23 cellular contexts compared by ENCODE assay signal in genomic region chr5:84647581-84647980, GRCh38.
"Had no signal": no experiment of that assay in that cellular context is flagged by ENCODE, and none has a peak within 500 bp of the region (broad histone marks: within the 10 kb centered on the region; RNA-seq: fewer than 3 reads in every experiment).

No MANE protein-coding gene starts in this region.

- H3K4me1 Mint-ChIP-seq: IgD-negative memory B cell had no signal

- H3K4me3 Mint-ChIP-seq: IgD-negative memory B cell had no signal

- H3K4me3 ChIP-seq: K562 had no signal

- H3K36me3 Mint-ChIP-seq: IgD-negative memory B cell had no signal

- H3K27ac Mint-ChIP-seq: IgD-negative memory B cell had no signal

- FAIRE-seq: HTR-8/SVneo, K562 had no signal

- H3K27ac ChIP-seq: HL-60, KMS-11, RWPE1 had no signal

- ATAC-seq: K562, Panc1 had no signal

- DNase-seq: Kasumi-1, MM.1S, NCI-H1105 treated with DMSO at 0.1 percent for 48 hours, NCI-H1417 treated with DMSO at 0.1 percent for 48 hours, NCI-H146, NCI-H1694 treated with DMSO at 0.1 percent for 48 hours, NCI-H1930, NCI-H2081, NCI-H2107, NCI-H2227 treated with DMSO at 0.1 percent for 48 hours, NCI-H510A, NCI-H524 treated with DMSO at 0.1 percent for 48 hours, NCI-H69, NCI-H774, SHP77, SK-N-SH had no signal

- H3K27me3 Mint-ChIP-seq: IgD-negative memory B cell had no signal
